ENCODE assay signal across 13 cellular contexts in the genomic region with DNA sequence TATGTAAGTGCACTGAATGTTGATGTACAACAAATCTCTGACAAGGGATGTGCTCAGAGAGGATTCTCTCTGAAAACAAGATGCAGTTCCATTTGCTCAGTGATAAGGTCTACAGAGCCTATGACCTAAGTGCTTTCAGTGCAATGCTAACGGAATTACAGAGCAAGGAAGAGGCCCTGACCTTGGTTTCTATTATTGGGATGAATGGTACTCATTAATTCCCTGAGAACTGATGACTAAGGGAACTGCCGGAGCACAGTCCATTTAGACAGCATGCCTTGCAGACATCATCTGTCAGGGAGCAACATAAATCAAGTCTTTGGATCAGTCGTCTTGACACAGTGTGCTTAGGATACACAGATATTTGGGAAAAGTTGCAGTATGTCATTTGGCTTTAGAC.
DNase-seq lines count a peak whose midpoint lies in the region; ATAC-seq and TF ChIP-seq lines count a peak whose summit lies in the region.
"Had no signal": no experiment of that assay in that cellular context is flagged by ENCODE, and none has a peak within 500 bp of the region (broad histone marks: within the 10 kb centered on the region; RNA-seq: fewer than 3 reads in every experiment).

No MANE protein-coding gene starts in this region.

- no peak overlapping the region for H3K4me3 Mint-ChIP-seq in naive thymus-derived CD8-positive, alpha-beta T cell

- H3K9me3 Mint-ChIP-seq in naive thymus-derived CD8-positive, alpha-beta T cell: no peaks in the 10 kb centered on the region

- POLR2A ChIA-PET in naive thymus-derived CD8-positive, alpha-beta T cell (lab: Charles Lee): no interaction called here

- ATAC-seq in HG03039 (IDR thresholded peaks at IDR 0.05; ENCODE audit: unreplicated experiment): no peak
- ATAC-seq in naive thymus-derived CD8-positive, alpha-beta T cell: no peak
- ATAC-seq in HG02852 (IDR thresholded peaks at IDR 0.05; ENCODE audit: unreplicated experiment): no peak
- ATAC-seq: sciatic nerve had no signal

- DNase-seq in EL: peak; percentile 82
- peak; percentile 65 for DNase-seq in NCI-H69 (lab: John Stamatoyannopoulos, UW)
- peak; percentile 33 for DNase-seq in fibroblast of peridontal ligament (ENCODE audit: extremely low read depth)
- DNase-seq in pons (ENCODE audit: low spot score): peak; percentile 60
- no peak for DNase-seq in naive thymus-derived CD8-positive, alpha-beta T cell
- DNase-seq in GM13977 (ENCODE audit: low spot score): no peak
- DNase-seq: activated CD4-positive, alpha-beta T cell treated with anti-CD3 and anti-CD28 coated beads, Interleukin-2, amount 50 U/mL, for 4 hours; activated effector memory CD4-positive, alpha-beta T cell treated with anti-CD3 and anti-CD28 coated beads, Interleukin-2, amount 50 U/mL, for 16 hours; NCI-H345; Peyer's patch had no signal

- no peak overlapping the region for H3K27ac Mint-ChIP-seq in naive thymus-derived CD8-positive, alpha-beta T cell

- in situ Hi-C loops in GM13977 (cut with MboI; ENCODE audit: low pct_unique_long_range_greater_than_20kb, low sequenced_read_pairs, unreplicated experiment): no loop called here

- TF ChIP-seq CTCF in GM13977 (IDR thresholded peaks at IDR 0.05; ENCODE audit: extremely low read depth, insufficient read depth, missing control alignments): no peak

- no peaks in the 10 kb centered on the region for H3K4me1 Mint-ChIP-seq in naive thymus-derived CD8-positive, alpha-beta T cell

- no peaks in the 10 kb centered on the region for H3K36me3 Mint-ChIP-seq in naive thymus-derived CD8-positive, alpha-beta T cell

- H3K27me3 Mint-ChIP-seq in naive thymus-derived CD8-positive, alpha-beta T cell: peaks cover 0 to 15% (median 2%) of the 10 kb centered on the region in 5 donors

Comparison
In these comparisons a context has a peak if more than half of its experiments do, and no peak if none do; other contexts are left out.
1. DNase-seq: peak in EL (single experiment), NCI-H69 (single experiment), fibroblast of peridontal ligament (single experiment) and pons (single experiment); none in naive thymus-derived CD8-positive, alpha-beta T cell (0 of 10) and GM13977 (single experiment).